8 cellular contexts compared by ENCODE assay signal in genomic region chr1:2194319-2194897, GRCh38. TPM values are rescaled to one million over a fixed set of nuclear protein-coding genes. Genes with fewer than 3 reads are reported as not detected.
DNase-seq lines count a peak whose midpoint lies in the region; ATAC-seq, FAIRE-seq and TF ChIP-seq lines count a peak whose summit lies in the region.

A gene with protein sequence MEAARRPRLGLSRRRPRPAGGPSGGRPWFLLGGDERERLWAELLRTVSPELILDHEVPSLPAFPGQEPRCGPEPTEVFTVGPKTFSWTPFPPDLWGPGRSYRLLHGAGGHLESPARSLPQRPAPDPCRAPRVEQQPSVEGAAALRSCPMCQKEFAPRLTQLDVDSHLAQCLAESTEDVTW (minus strand): TSS chr1:2194772. CDS start chr1:2194749, 23 bp downstream.

- H3K27ac ChIP-seq in thymus (ENCODE audit: low read depth): peak within 1 kb of the TSS; percentile 95

- H3K36me3 ChIP-seq in thymus (ENCODE audit: control insufficient read depth, insufficient read depth): peaks cover 10% of the 10 kb centered on the region

- peaks cover 2% of the 10 kb centered on the region for H3K9me3 ChIP-seq in thymus (ENCODE audit: control insufficient read depth)

- 2% methylated on average over 63 of the region's 63 CpGs for WGBS in thymus

- no peak for FAIRE-seq in GM18507 (lab: Jason Lieb, UNC)

- H3K36me3 Mint-ChIP-seq in neural crest cell (ENCODE audit: low read depth): no peaks in the 10 kb centered on the region

- no peaks in the 10 kb centered on the region for H3K27me3 Mint-ChIP-seq in neural crest cell (ENCODE audit: low read depth)

- DNase-seq in AG08396 (ENCODE audit: low spot score) (peak; percentile 89), GM18507 (ENCODE audit: extremely low spot score, insufficient read length, low read depth) (peak; percentile 82), NCI-H460 (ENCODE audit: extremely low read depth, low read depth) (no peak), fibroblast of villous mesenchyme (ENCODE audit: low read depth) (peak; percentile 77), neural crest cell (ENCODE audit: low read depth, low spot score) (peak; percentile 65)
- peak; percentile 63 for DNase-seq in activated T-helper 9 cell treated with anti-CD3 and anti-CD28 coated beads, Interleukin-2, amount 50 U/mL, for 16 hours (ENCODE audit: low read depth)

- H3K9me3 Mint-ChIP-seq in neural crest cell: no peaks in the 10 kb centered on the region

- peaks cover 20% of the 10 kb centered on the region for H3K4me1 Mint-ChIP-seq in neural crest cell

- H3K4me1 ChIP-seq in thymus (ENCODE audit: control insufficient read depth, insufficient read depth, low read length): peaks cover 28% of the 10 kb centered on the region

- H3K4me3 ChIP-seq in fibroblast of villous mesenchyme (ENCODE audit: low read depth, low read length) (peak within 1 kb of the TSS; percentile 68), thymus (ENCODE audit: low read length) (peak within 1 kb of the TSS; percentile 79)

- ATAC-seq in HG02938 (IDR thresholded peaks at IDR 0.05; ENCODE audit: unreplicated experiment): peak; percentile 48

- peak within 1 kb of the TSS; percentile 84 for H3K27ac Mint-ChIP-seq in neural crest cell (ENCODE audit: unreplicated experiment)

- H3K27me3 ChIP-seq in thymus (ENCODE audit: control insufficient read depth, insufficient read depth): no peaks in the 10 kb centered on the region

- TF ChIP-seq CTCF in fibroblast of villous mesenchyme (IDR thresholded peaks at IDR 0.05; ENCODE audit: insufficient read depth, low read depth, low read length) (no peak), neural crest cell (conservative IDR thresholded peaks at IDR 0.05) (no peak)

- H3K4me3 Mint-ChIP-seq in neural crest cell: peak within 1 kb of the TSS; percentile 94

RNA-seq across cellular contexts. Expression of the gene that starts here (rescaled TPM):
- total RNA-seq in NCI-H460 (2014; rRNA removed; shearing (Covaris generic)): 29.1 and 39.3 TPM in 2 replicates
- 50.3 and 57.6 TPM in 2 replicates for polyA plus RNA-seq in NCI-H460 (2014; cell fraction: nucleus; rRNA removed)
- total RNA-seq in fibroblast of villous mesenchyme: 20.7 and 30.3 TPM in 2 replicates
- total RNA-seq in neural crest cell: 80.9 and 93.7 TPM in 2 replicates
- polyA plus RNA-seq in thymus: 125 TPM
